Comparison of ENCODE assay signal across 21 cellular contexts in genomic region chr5:117295941-117296340, GRCh38.
"Had no signal": no experiment of that assay in that cellular context is flagged by ENCODE, and none has a peak within 500 bp of the region (broad histone marks: within the 10 kb centered on the region; RNA-seq: fewer than 3 reads in every experiment).

No MANE protein-coding gene starts in this region.

- ATAC-seq: gastrocnemius medialis; left cardiac atrium; lower lobe of right lung; naive thymus-derived CD4-positive, alpha-beta T cell; right lobe of liver; stimulated activated memory B cell treated with anti-CD40 and anti-IgM and Interleukin-4, amounts not matched to agents 10 μg/mL and 1 μg/mL and 100 μg/mL, for 72 hours had no signal

- DNase-seq: colonic mucosa; dermis blood vessel endothelial cell; gastrocnemius medialis; glutamatergic neuron; islet precursor cell; left cardiac atrium; left ventricle myocardium inferior; lower lobe of right lung; naive thymus-derived CD4-positive, alpha-beta T cell; nephron progenitor cell; retina; right lobe of liver; spleen; stimulated activated CD4-positive, alpha-beta T cell treated with anti-CD3 and anti-CD28 coated beads, Interleukin-15, amount 100 ng/mL, for 24 hours; stimulated activated CD4-positive, alpha-beta T cell treated with anti-CD3 and anti-CD28 coated beads, Interleukin-1b, Interleukin-23, amount 100 ng/mL, for 48 hours; stimulated activated CD4-positive, alpha-beta T cell treated with anti-CD3 and anti-CD28 coated beads, Interleukin-4, amount 100 ng/mL, for 24 hours; tibial artery; upper lobe of left lung; uterus had no signal

- H3K4me3 ChIP-seq: colonic mucosa, gastrocnemius medialis, left ventricle myocardium inferior, lower lobe of right lung, prostate gland, right lobe of liver, spleen, tibial artery, upper lobe of left lung, uterus had no signal
